ENCODE assay signal across 8 cellular contexts in the genomic region with DNA sequence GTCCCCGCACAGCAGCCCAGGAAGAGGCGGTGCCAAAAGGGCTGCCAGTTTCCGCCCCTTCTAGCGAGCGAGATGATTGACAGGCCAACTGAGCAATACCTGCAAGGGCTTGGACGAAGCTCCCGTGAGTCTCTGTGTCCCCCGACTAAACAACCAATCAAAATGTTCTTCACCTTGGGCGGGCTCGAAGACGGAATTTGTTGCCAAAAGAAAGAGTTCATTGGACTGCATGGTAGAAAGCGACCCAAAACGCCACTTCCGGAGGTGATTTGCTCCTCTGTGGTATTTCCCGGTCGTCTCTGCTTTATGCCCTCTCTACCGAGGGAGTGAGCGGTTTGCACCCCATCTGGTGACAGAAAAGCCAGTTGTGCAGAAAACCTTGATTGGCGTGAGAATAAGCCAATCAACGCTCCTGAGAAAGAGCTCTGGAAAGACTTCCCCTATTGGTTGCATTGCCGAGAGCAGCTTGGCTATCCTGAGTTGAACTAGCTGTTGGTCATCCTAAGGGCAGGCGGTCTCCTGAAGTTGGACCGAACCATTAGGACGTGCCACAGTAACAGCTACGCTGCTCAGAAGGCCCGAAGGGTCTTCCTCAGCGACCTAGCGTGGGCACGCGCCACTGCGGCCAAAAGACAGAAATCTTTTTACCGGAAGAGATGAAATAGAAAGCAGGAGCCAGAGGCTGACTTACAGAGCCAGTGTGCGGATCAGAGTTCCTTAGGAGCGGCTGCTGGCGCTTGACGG. TPM values are rescaled to one million over a fixed set of nuclear protein-coding genes. Genes with fewer than 3 reads are reported as not detected.
DNase-seq lines count a peak whose midpoint lies in the region; ATAC-seq, FAIRE-seq and TF ChIP-seq lines count a peak whose summit lies in the region.

No MANE protein-coding gene starts in this region.

- peak; percentile 96 for FAIRE-seq in HepG2 (lab: Jason Lieb, UNC)

- peak overlapping the region; percentile 90 for H3K27ac ChIP-seq in BLaER1
- peak overlapping the region; percentile 97 for H3K27ac ChIP-seq in HepG2 (ENCODE audit: extremely low read length, insufficient read depth, low read length)

- H4K20me1 ChIP-seq in BLaER1 (peaks cover 42% of the 10 kb centered on the region), HepG2 (ENCODE audit: insufficient read depth, low read length) (peaks cover 29% of the 10 kb centered on the region)

- in situ Hi-C loops in HepG2 (cut with HindIII; ENCODE audit: extremely low pct_ligation_motif_present, low pct_unique_long_range_greater_than_20kb), result no loop called here

- no peaks in the 10 kb centered on the region for H3K27me3 ChIP-seq in BLaER1
- no peaks in the 10 kb centered on the region for H3K27me3 ChIP-seq in HepG2 (ENCODE audit: control insufficient read depth in 1 of 2, insufficient read depth in 2 of 2, low read length in 2 of 2)

- peak overlapping the region; percentile 100 for H3K27ac Mint-ChIP-seq in WTC11
- peak overlapping the region; percentile 100 for H3K27ac Mint-ChIP-seq in dendritic cell treated with granulocyte-macrophage colony-stimulating factor and Interleukin-4, amounts not matched to agents 40 ng/mL and 50 ng/mL, for 4 days

- H3K36me3 ChIP-seq in BLaER1, result no peaks in the 10 kb centered on the region
- no peaks in the 10 kb centered on the region for H3K36me3 ChIP-seq in HepG2 (replicated peaks in 1 of 2; ENCODE audit: control insufficient read depth in 1 of 2, insufficient read depth in 2 of 2, low read length in 2 of 2)

- peaks cover 40% of the 10 kb centered on the region for H3K79me2 ChIP-seq in HepG2 (ENCODE audit: insufficient read depth, low read length)

- peak overlapping the region; percentile 98 for H3K4me3 Mint-ChIP-seq in WTC11
- peak overlapping the region; percentile 100 for H3K4me3 Mint-ChIP-seq in dendritic cell treated with granulocyte-macrophage colony-stimulating factor and Interleukin-4, amounts not matched to agents 40 ng/mL and 50 ng/mL, for 4 days

- CTCF ChIA-PET in WTC11 (lab: Charles Lee), result interaction anchor here (0.5 to 1.5 kb wide), 6 partner anchors 12 to 347 kb away, joined by 3 to 10 read pairs (median 4); no protein-coding TSS in a partner anchor
- CTCF ChIA-PET in HepG2 (lab: Yijun Ruan, JAX; ENCODE audit: low intra/inter-chr PET ratio, low total read pairs), result no interaction called here

- no peak; the same call in 1 of the 2 replicates for TF ChIP-seq RAD21 in HepG2 (CRISPR knock-in tag; IDR thresholded peaks at IDR 0.05)

- intact Hi-C loops in dendritic cell treated with granulocyte-macrophage colony-stimulating factor and Interleukin-4, amounts not matched to agents 40 ng/mL and 50 ng/mL, for 4 days (cut with micrococcal nuclease), result no loop called here
- intact Hi-C loops in HepG2 (cut with micrococcal nuclease; ENCODE audit: unreplicated experiment), result loop anchor here (5.0 to 10.0 kb wide), 2 partner anchors 137 to 354 kb away; partner anchors contain the start of gene PDCD6IP

- DNase-seq in NCI-H2196 treated with DMSO at 0.1 percent for 48 hours (lab: John Stamatoyannopoulos, UW; ENCODE audit: unreplicated experiment) (peak; percentile 94), WTC11 (ENCODE audit: low spot score) (peak; percentile 47), HepG2 (ENCODE audit: low spot score) (peak; percentile 100)
- DNase-seq in stimulated activated CD4-positive, alpha-beta T cell treated with anti-CD3 and anti-CD28 coated beads, TNF-alpha, amount 100 ng/mL, for 48 hours (ENCODE audit: low read depth in 3 of 3), result peak; percentile 78 to 97 (median 90)

- TF ChIP-seq CTCF in WTC11 (IDR thresholded peaks at IDR 0.05) (no peak), HepG2 (CRISPR knock-in tag; IDR thresholded peaks at IDR 0.05) (no peak)

- H3K4me1 ChIP-seq in BLaER1 (peaks cover 36% of the 10 kb centered on the region), HepG2 (ENCODE audit: insufficient read depth, low read length) (peaks cover 51% of the 10 kb centered on the region)

- no peaks in the 10 kb centered on the region; the same call in 1 of the 2 replicates for H3K27me3 Mint-ChIP-seq in WTC11 (ENCODE audit: low read depth)
- H3K27me3 Mint-ChIP-seq in dendritic cell treated with granulocyte-macrophage colony-stimulating factor and Interleukin-4, amounts not matched to agents 40 ng/mL and 50 ng/mL, for 4 days, result no peaks in the 10 kb centered on the region

- WGBS in HepG2 (ENCODE audit: low lambda C conversion rate), result under 1% methylated on average over 23 of the region's 36 CpGs

- no peaks in the 10 kb centered on the region for H3K36me3 Mint-ChIP-seq in WTC11
- H3K36me3 Mint-ChIP-seq in dendritic cell treated with granulocyte-macrophage colony-stimulating factor and Interleukin-4, amounts not matched to agents 40 ng/mL and 50 ng/mL, for 4 days (ENCODE audit: low read depth), result peaks cover 17% of the 10 kb centered on the region

- no TSS peak for BruUV-seq in HepG2 (replicated peaks; lab: Mats Ljungman, UMichigan)

- peaks cover 39% of the 10 kb centered on the region for H3K4me1 Mint-ChIP-seq in WTC11
- H3K4me1 Mint-ChIP-seq in dendritic cell treated with granulocyte-macrophage colony-stimulating factor and Interleukin-4, amounts not matched to agents 40 ng/mL and 50 ng/mL, for 4 days (ENCODE audit: low read depth), result peaks cover 34% of the 10 kb centered on the region

- TF ChIP-seq POLR2A in HepG2 (IDR thresholded peaks at IDR 0.05; ENCODE audit: insufficient read depth in 1 of 2, low read depth in 2 of 2, low read length in 2 of 2), result peak; percentile 93 to 98

- POLR2A ChIA-PET in WTC11 (lab: Charles Lee) (interaction anchor here (0.5 to 1.3 kb wide), 9 partner anchors 11 to 358 kb away, joined by 3 to 7 read pairs (median 4); partner anchors contain the start of gene PDCD6IP), HepG2 (lab: Yijun Ruan, JAX) (interaction anchor here (0.5 to 4.5 kb wide), 13 partner anchors 11 to 624 kb away, joined by 3 to 35 read pairs (median 3); partner anchors contain the start of gene PDCD6IP)

- no peaks in the 10 kb centered on the region for H3K9me3 ChIP-seq in BLaER1
- no peaks in the 10 kb centered on the region for H3K9me3 ChIP-seq in HepG2 (ENCODE audit: low read length)

- peak; percentile 92 for ATAC-seq in GM18909 (IDR thresholded peaks at IDR 0.05; ENCODE audit: poor library complexity, unreplicated experiment)
- ATAC-seq in HG03139 (IDR thresholded peaks at IDR 0.05; ENCODE audit: unreplicated experiment), result peak; percentile 80
- ATAC-seq in WTC11, result peak; percentile 93
- peak; percentile 88 for ATAC-seq in HepG2

- H3K9ac ChIP-seq in BLaER1 (peak overlapping the region; percentile 90), HepG2 (ENCODE audit: insufficient read depth, low read depth, low read length) (peak overlapping the region; percentile 93)

- no peak for TF ChIP-seq EP300 in HepG2 (IDR thresholded peaks at IDR 0.05; ENCODE audit: low read depth in 2 of 2, low read length in 2 of 2)
- TF ChIP-seq EP300 in HepG2 (CRISPR knock-in tag; IDR thresholded peaks at IDR 0.05; ENCODE audit: borderline replicate concordance), result peak; percentile 20; the same call in 1 of the 2 replicates

- H3K4me2 ChIP-seq in BLaER1, result peak overlapping the region; percentile 93
- peak overlapping the region; percentile 85 for H3K4me2 ChIP-seq in HepG2 (ENCODE audit: low read depth, low read length)

- H3K9me3 Mint-ChIP-seq in WTC11, result no peaks in the 10 kb centered on the region
- no peaks in the 10 kb centered on the region for H3K9me3 Mint-ChIP-seq in dendritic cell treated with granulocyte-macrophage colony-stimulating factor and Interleukin-4, amounts not matched to agents 40 ng/mL and 50 ng/mL, for 4 days

- H3K4me3 ChIP-seq in BLaER1 (peak overlapping the region; percentile 95), HepG2 (replicated peaks in 1 of 3; ENCODE audit: insufficient read depth in 1 of 3, low read depth in 2 of 3, low read length in 3 of 3) (peak overlapping the region; percentile 61 to 74 (median 71))

- peak overlapping the region; percentile 86 for H2AFZ ChIP-seq in HepG2 (ENCODE audit: low read length)

TF ChIP-seq in WTC11, 78 proteins besides CTCF, POLR2A, EP300 and RAD21 (continues in another document):
- TF ChIP-seq MYBL2 (CRISPR knock-in tag; IDR thresholded peaks at IDR 0.05) (peak; percentile 86), ETV6 (CRISPR knock-in tag; IDR thresholded peaks at IDR 0.05) (0 out of 2 replicates have a peak, but pooled peaks have one; percentile 18), TEAD1 (CRISPR knock-in tag; IDR thresholded peaks at IDR 0.05) (0 out of 2 replicates have a peak, but pooled peaks have one; percentile 13), CREM (CRISPR knock-in tag; IDR thresholded peaks at IDR 0.05) (0 out of 2 replicates have a peak, but pooled peaks have one; percentile 40)

TF ChIP-seq in HepG2, 621 proteins besides CTCF, POLR2A, EP300 and RAD21 (continues in another document):
- TF ChIP-seq SNRNP70 (IDR thresholded peaks at IDR 0.05; ENCODE audit: low read depth, low read length) (no peak), GTF3A (CRISPR knock-in tag; conservative IDR thresholded peaks at IDR 0.05) (no peak), SMARCC2 (IDR thresholded peaks at IDR 0.05) (no peak), TCF7L2 (IDR thresholded peaks at IDR 0.05; ENCODE audit: low read depth, low read length) (no peak)

RNA-seq across cellular contexts. Expression of gene UBP1, which starts 0.5 kb away (rescaled TPM):
- total RNA-seq in WTC11 (2021), result 68.5 to 72.6 TPM (median 69.6 TPM) in 3 replicates
- 48.3 and 56.7 TPM in 2 replicates for total RNA-seq in HepG2 (2016; rRNA removed; fragmentation: Illumina TruSeq; extraction: Trizol)
- 35.3 and 36.1 TPM in 2 replicates for total RNA-seq in HepG2 (2016; cell fraction: cytosol; rRNA removed; fragmentation: Illumina TruSeq; extraction: Trizol; ENCODE audit: low read depth)
- total RNA-seq in HepG2 (2016; cell fraction: insoluble cytoplasmic fraction; rRNA removed; fragmentation: Illumina TruSeq; extraction: Trizol), result 49.2 and 49.4 TPM in 2 replicates
- 55.1 and 56.2 TPM in 2 replicates for total RNA-seq in HepG2 (2016; cell fraction: membrane; rRNA removed; fragmentation: Illumina TruSeq; extraction: Trizol)
- total RNA-seq in HepG2 (2016; cell fraction: nucleus; rRNA removed; fragmentation: Illumina TruSeq; extraction: Trizol), result 67.4 and 77.3 TPM in 2 replicates
- polyA plus RNA-seq in HepG2 (2011; rRNA removed), result 71.0 and 79.9 TPM in 2 replicates
- 25.7 and 36.4 TPM in 2 replicates for polyA plus RNA-seq in HepG2 (2011; cell fraction: cytosol; rRNA removed)
- polyA plus RNA-seq in HepG2 (2011; cell fraction: nucleus; rRNA removed), result 113 and 124 TPM in 2 replicates
- 41.9 and 51.9 TPM in 2 replicates for polyA plus RNA-seq in HepG2 (2012)
- polyA plus RNA-seq in HepG2 (2016; cell fraction: cytosol; fragmentation: Illumina TruSeq; extraction: Trizol; ENCODE audit: low read depth), result 10.7 and 11.9 TPM in 2 replicates
- polyA plus RNA-seq in HepG2 (2016; cell fraction: insoluble cytoplasmic fraction; fragmentation: Illumina TruSeq; extraction: Trizol; ENCODE audit: low read depth), result 87.2 and 101 TPM in 2 replicates
- 50.8 and 53.0 TPM in 2 replicates for polyA plus RNA-seq in HepG2 (2016; cell fraction: membrane; fragmentation: Illumina TruSeq; extraction: Trizol; ENCODE audit: low read depth)
- 138 and 140 TPM in 2 replicates for polyA plus RNA-seq in HepG2 (2016; cell fraction: nucleus; fragmentation: Illumina TruSeq; extraction: Trizol; ENCODE audit: insufficient read depth, low read depth)
- polyA minus RNA-seq in HepG2 (2011; rRNA and poly(A)+ RNA removed; ENCODE audit: low replicate concordance), result 50.1 and 65.5 TPM in 2 replicates
- 33.4 and 39.2 TPM in 2 replicates for polyA minus RNA-seq in HepG2 (2011; cell fraction: cytosol; rRNA and poly(A)+ RNA removed)
- 129 and 147 TPM in 2 replicates for polyA minus RNA-seq in HepG2 (2011; cell fraction: nucleus; rRNA and poly(A)+ RNA removed)

Comparison
In these comparisons a context has a peak if more than half of its experiments do, and no peak if none do; other contexts are left out.
1. Peak in every context shown above with its lines: DNase-seq, ATAC-seq, H3K4me3 ChIP-seq and H3K27ac ChIP-seq.
2. DNase-seq: peak in every context shown above with its lines; median percentile 100 in HepG2; 94 in NCI-H2196 treated with DMSO at 0.1 percent for 48 hours; 90 in stimulated activated CD4-positive, alpha-beta T cell treated with anti-CD3 and anti-CD28 coated beads, TNF-alpha, amount 100 ng/mL, for 48 hours; 47 in WTC11.